9 cellular contexts compared by ENCODE assay signal in the genomic region with DNA sequence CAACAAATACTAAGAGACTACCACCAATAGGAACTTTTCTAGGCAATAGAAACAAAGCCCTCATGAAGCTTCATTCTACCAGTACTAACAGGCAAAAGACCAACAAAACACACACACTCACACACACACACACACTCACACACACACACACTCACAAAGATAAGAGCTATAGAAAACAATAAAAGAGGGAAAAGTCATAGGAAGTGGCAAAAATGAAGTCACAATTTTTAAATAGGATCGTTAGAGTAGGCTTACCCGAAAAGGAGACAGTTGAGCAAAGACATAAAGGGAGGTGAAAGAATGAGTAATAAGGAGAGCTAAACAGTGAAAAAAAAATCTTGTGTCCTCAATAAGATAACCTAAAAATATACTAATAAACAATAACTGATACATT.
DNase-seq lines count a peak whose midpoint lies in the region; ATAC-seq, FAIRE-seq and TF ChIP-seq lines count a peak whose summit lies in the region.
"Had no signal": no experiment of that assay in that cellular context is flagged by ENCODE, and none has a peak within 500 bp of the region (broad histone marks: within the 10 kb centered on the region; RNA-seq: fewer than 3 reads in every experiment).

No MANE protein-coding gene starts in this region.

- H3K4me3 ChIP-seq in endothelial cell of umbilical vein (replicated peaks in 1 of 3; ENCODE audit: insufficient read depth in 1 of 3, low read depth in 1 of 3, low read length in 3 of 3), result no peak overlapping the region
- no peak overlapping the region for H3K4me3 ChIP-seq in MM.1S (ENCODE audit: low read length)
- H3K4me3 ChIP-seq in MG63, result no peak overlapping the region

- DNase-seq in GM10248 (ENCODE audit: extremely low spot score), result peak; percentile 8
- DNase-seq in HT1080 (ENCODE audit: low read depth), result peak; percentile 7
- DNase-seq in endothelial cell of umbilical vein (ENCODE audit: low read depth, low spot score), result peak; percentile 68
- DNase-seq in MM.1S, result no peak
- no peak for DNase-seq in GOT3 (lab: John Stamatoyannopoulos, UW)
- DNase-seq in MG63, result no peak
- no peak for DNase-seq in inferior parietal cortex (ENCODE audit: extremely low spot score)
- DNase-seq: activated CD4-positive, alpha-beta T cell treated with anti-CD3 and anti-CD28 coated beads for 4 hours had no signal

- CTCF ChIA-PET in GM10248 (lab: Yijun Ruan, JAX) (interaction anchor here (1.3 to 2.7 kb wide), 2 partner anchors 11 to 18 kb away, joined by 3 to 10 read pairs; no protein-coding TSS in a partner anchor), endothelial cell of umbilical vein (lab: Charles Lee) (interaction anchor here (0.7 to 1.2 kb wide), 5 partner anchors 16 to 52 kb away, joined by 3 to 5 read pairs (median 3); no protein-coding TSS in a partner anchor)

- BruUV-seq in endothelial cell of umbilical vein (replicated peaks; lab: Mats Ljungman, UMichigan), result no TSS peak

- H3K36me3 ChIP-seq in endothelial cell of umbilical vein (ENCODE audit: control insufficient read depth in 2 of 2, extremely low read depth in 1 of 2, insufficient read depth in 2 of 2, low read length in 2 of 2) (no peaks in the 10 kb centered on the region), MM.1S (replicated peaks; ENCODE audit: insufficient read depth, low read length) (no peaks in the 10 kb centered on the region; the same call in 1 of the 2 replicates), MG63 (peaks cover 2% of the 10 kb centered on the region; the same call in 1 of the 2 replicates)

- no peak for TF ChIP-seq POLR2A in endothelial cell of umbilical vein (IDR thresholded peaks at IDR 0.05; ENCODE audit: low read depth, low read length)

- no peaks in the 10 kb centered on the region for H3K9me1 ChIP-seq in endothelial cell of umbilical vein (replicated peaks; ENCODE audit: control insufficient read depth, extremely low read depth, insufficient read depth, low read length)

- no peaks in the 10 kb centered on the region for H3K9me2 ChIP-seq in MM.1S (replicated peaks; ENCODE audit: insufficient read depth, low read length)

- no peak overlapping the region for H3K9ac ChIP-seq in endothelial cell of umbilical vein (replicated peaks; ENCODE audit: extremely low read depth, insufficient read depth, low read length)
- no peak overlapping the region for H3K9ac ChIP-seq in MM.1S (ENCODE audit: low read length)

- intact Hi-C loops in endothelial cell of umbilical vein (cut with micrococcal nuclease), result loop anchor here (5.0 kb wide), 2 partner anchors 64 to 149 kb away; a partner anchor contains a TSS

- TF ChIP-seq CTCF in GM10248 (IDR thresholded peaks at IDR 0.05; ENCODE audit: control extremely low read depth, extremely low read depth, low read depth, missing control alignments) (no peak), endothelial cell of umbilical vein (IDR thresholded peaks at IDR 0.05; ENCODE audit: extremely low read depth in 1 of 2, insufficient read depth in 1 of 2, low read depth in 1 of 2, low read length in 2 of 2) (no peak), MM.1S (IDR thresholded peaks at IDR 0.05; ENCODE audit: low read length) (no peak)

- FAIRE-seq in endothelial cell of umbilical vein (lab: Jason Lieb, UNC), result no peak

- no peaks in the 10 kb centered on the region for H4K20me1 ChIP-seq in endothelial cell of umbilical vein (replicated peaks; ENCODE audit: control insufficient read depth, extremely low read depth, insufficient read depth, low read length)
- H4K20me1 ChIP-seq in MM.1S (ENCODE audit: insufficient read depth, low read length), result no peaks in the 10 kb centered on the region

- H3K27ac ChIP-seq in endothelial cell of umbilical vein (ENCODE audit: insufficient read depth, low read depth, low read length) (peak overlapping the region; percentile 34), MM.1S (ENCODE audit: low read length) (no peak overlapping the region)

- H3K27me3 ChIP-seq in endothelial cell of umbilical vein (ENCODE audit: control insufficient read depth in 2 of 2, insufficient read depth in 2 of 2, low read length in 2 of 2) (no peaks in the 10 kb centered on the region), MM.1S (replicated peaks; ENCODE audit: insufficient read depth, low read length) (no peaks in the 10 kb centered on the region), MG63 (no peaks in the 10 kb centered on the region)

- H3K79me2 ChIP-seq in endothelial cell of umbilical vein (ENCODE audit: control insufficient read depth, insufficient read depth, low read length), result no peaks in the 10 kb centered on the region
- no peaks in the 10 kb centered on the region for H3K79me2 ChIP-seq in MM.1S (ENCODE audit: low read length)

- peak overlapping the region; percentile 22 for H3K4me2 ChIP-seq in endothelial cell of umbilical vein (ENCODE audit: insufficient read depth, low read length)
- H3K4me2 ChIP-seq in MM.1S (ENCODE audit: low read depth, low read length), result no peak overlapping the region

- no peak overlapping the region for H2AFZ ChIP-seq in endothelial cell of umbilical vein (ENCODE audit: low read depth, low read length)
- no peak overlapping the region for H2AFZ ChIP-seq in MM.1S (ENCODE audit: low read length)

- no peaks in the 10 kb centered on the region for H3F3A ChIP-seq in MM.1S (ENCODE audit: insufficient read depth, low read length)

- POLR2A ChIA-PET in GM10248 (lab: Yijun Ruan, JAX), result no interaction called here
- POLR2A ChIA-PET in endothelial cell of umbilical vein (lab: Charles Lee), result no interaction called here

- peak; percentile 54 for ATAC-seq in GM19035 (IDR thresholded peaks at IDR 0.05; ENCODE audit: unreplicated experiment)

- dilution Hi-C loops in endothelial cell of umbilical vein (cut with MboI; ENCODE audit: extremely low pct_ligation_motif_present, low sequenced_read_pairs), result no loop called here

- no peaks in the 10 kb centered on the region for H3K9me3 ChIP-seq in endothelial cell of umbilical vein (replicated peaks; ENCODE audit: control insufficient read depth, insufficient read depth, low read length)
- H3K9me3 ChIP-seq in MM.1S (replicated peaks; ENCODE audit: insufficient read depth, low read length), result no peaks in the 10 kb centered on the region
- H3K9me3 ChIP-seq in MG63, result no peaks in the 10 kb centered on the region

- H3K4me1 ChIP-seq in endothelial cell of umbilical vein (ENCODE audit: control insufficient read depth, extremely low read depth, insufficient read depth, low read length), result peaks cover 11% of the 10 kb centered on the region
- no peaks in the 10 kb centered on the region for H3K4me1 ChIP-seq in MM.1S (ENCODE audit: low read length)

TF ChIP-seq in endothelial cell of umbilical vein, 7 proteins besides CTCF, POLR2A, EP300 and RAD21:
- no peak for TF ChIP-seq POLR2AphosphoS5 (IDR thresholded peaks at IDR 0.05; ENCODE audit: insufficient read depth, low read depth, low read length)
- TF ChIP-seq EZH2 (IDR thresholded peaks at IDR 0.05; ENCODE audit: borderline replicate concordance, low read depth, low read length, severe bottlenecking), result no peak
- no peak for TF ChIP-seq GATA2 (IDR thresholded peaks at IDR 0.05; ENCODE audit: insufficient read depth, insufficient read length, low read depth, low read length)
- no peak for TF ChIP-seq FOS (IDR thresholded peaks at IDR 0.05; ENCODE audit: borderline replicate concordance, insufficient read depth, low read length)
- peak; percentile 54 for TF ChIP-seq JUN (IDR thresholded peaks at IDR 0.05; ENCODE audit: borderline replicate concordance, insufficient read depth, insufficient read length, low read depth)
- no peak for TF ChIP-seq MYC (IDR thresholded peaks at IDR 0.05; ENCODE audit: low read depth, low read length)
- TF ChIP-seq, protein P1, sequence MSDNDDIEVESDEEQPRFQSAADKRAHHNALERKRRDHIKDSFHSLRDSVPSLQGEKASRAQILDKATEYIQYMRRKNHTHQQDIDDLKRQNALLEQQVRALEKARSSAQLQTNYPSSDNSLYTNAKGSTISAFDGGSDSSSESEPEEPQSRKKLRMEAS (IDR thresholded peaks at IDR 0.05; ENCODE audit: insufficient read depth, insufficient read length), result no peak
TF ChIP-seq in endothelial cell of umbilical vein: peak in this region for 1.

Comparison
In these comparisons a context has a peak if more than half of its experiments do, and no peak if none do; other contexts are left out.
1. DNase-seq: peak in GM10248 (single experiment), HT1080 (single experiment) and endothelial cell of umbilical vein (single experiment); none in MM.1S (single experiment), GOT3 (single experiment), MG63 (single experiment) and inferior parietal cortex (single experiment).